Comparison of ENCODE assay signal across 28 cellular contexts in the genomic region with DNA sequence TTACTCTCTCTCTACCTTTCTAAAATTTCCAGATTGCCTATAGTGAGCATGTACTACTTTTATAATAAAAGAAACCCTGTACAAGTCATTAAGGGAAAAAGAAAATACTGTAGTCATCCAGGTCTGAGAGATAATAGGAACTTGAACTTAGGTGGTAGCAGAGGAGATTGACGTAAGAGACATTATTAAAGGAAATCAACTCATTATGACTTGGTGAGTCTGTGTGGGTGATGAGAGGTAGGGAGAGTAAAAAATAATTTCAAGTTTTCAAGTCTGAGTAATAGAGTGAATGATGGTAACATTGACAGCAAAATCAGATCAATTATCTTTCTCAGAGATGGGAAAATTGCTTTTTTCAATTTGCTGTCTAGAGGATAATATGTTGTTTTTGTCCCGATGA. TPM values are rescaled to one million over a fixed set of nuclear protein-coding genes. Genes with fewer than 3 reads are reported as not detected.
"Had no signal": no experiment of that assay in that cellular context is flagged by ENCODE, and none has a peak within 500 bp of the region (broad histone marks: within the 10 kb centered on the region; RNA-seq: fewer than 3 reads in every experiment).

No MANE protein-coding gene starts in this region.

- H3K36me3 Mint-ChIP-seq: activated naive CD8-positive, alpha-beta T cell; immature natural killer cell; naive thymus-derived CD8-positive, alpha-beta T cell had no signal

- H3K27ac Mint-ChIP-seq: activated CD4-positive, alpha-beta memory T cell treated with anti-CD3 and anti-CD28 coated beads, Interleukin-2, amount 10 ng/mL, durations not matched to agents 7 days and 5 days; activated CD4-positive, alpha-beta T cell treated with anti-CD3 and anti-CD28 coated beads, Interleukin-2, amount 10 ng/mL, durations not matched to agents 24 days and 14 days; activated naive CD8-positive, alpha-beta T cell; immature natural killer cell; naive thymus-derived CD8-positive, alpha-beta T cell; neural progenitor cell had no signal

- H3K4me3 Mint-ChIP-seq: activated CD4-positive, alpha-beta memory T cell treated with anti-CD3 and anti-CD28 coated beads, Interleukin-2, amount 10 ng/mL, durations not matched to agents 7 days and 5 days; activated CD4-positive, alpha-beta T cell treated with anti-CD3 and anti-CD28 coated beads, Interleukin-2, amount 10 ng/mL, durations not matched to agents 24 days and 14 days; activated naive CD8-positive, alpha-beta T cell; activated T-cell treated with anti-CD3 and anti-CD28 coated beads, Interleukin-2, amount 50 U/mL, for 4 hours; immature natural killer cell; naive thymus-derived CD8-positive, alpha-beta T cell; neural progenitor cell had no signal

- H3K9me3 Mint-ChIP-seq: activated CD4-positive, alpha-beta memory T cell treated with anti-CD3 and anti-CD28 coated beads, Interleukin-2, amount 10 ng/mL, durations not matched to agents 7 days and 5 days; activated CD4-positive, alpha-beta T cell treated with anti-CD3 and anti-CD28 coated beads, Interleukin-2, amount 10 ng/mL, durations not matched to agents 24 days and 14 days; activated T-cell treated with anti-CD3 and anti-CD28 coated beads, Interleukin-2, amount 50 U/mL, for 4 hours; immature natural killer cell; naive thymus-derived CD8-positive, alpha-beta T cell; neural progenitor cell had no signal

- ATAC-seq: body of pancreas; foreskin keratinocyte; heart left ventricle; lower lobe of right lung; naive thymus-derived CD8-positive, alpha-beta T cell; right cardiac atrium had no signal

- H3K4me3 ChIP-seq: body of pancreas, cardiac muscle cell, heart left ventricle, lower lobe of right lung, neural progenitor cell, testis, transverse colon had no signal

- DNase-seq: activated CD4-positive, alpha-beta memory T cell treated with anti-CD3 and anti-CD28 coated beads, Interleukin-2, amount 10 ng/mL, durations not matched to agents 7 days and 5 days; activated CD4-positive, alpha-beta T cell treated with anti-CD3 and anti-CD28 coated beads, Interleukin-2, amount 10 ng/mL, durations not matched to agents 24 days and 14 days; activated CD8-positive, alpha-beta memory T cell treated with anti-CD3 and anti-CD28 coated beads, Interleukin-2, amount 50 U/mL, for 48 hours; activated effector memory CD4-positive, alpha-beta T cell treated with Interleukin-2 at 50 U/mL for 16 hours; activated naive CD4-positive, alpha-beta T cell treated with Interleukin-2 at 50 U/mL for 16 hours; activated T-cell treated with anti-CD3 and anti-CD28 coated beads, Interleukin-2, amount 50 U/mL, for 4 hours; anterior cingulate cortex; body of pancreas; cerebellar nuclear complex; foreskin keratinocyte; heart left ventricle; hypothalamus; immature natural killer cell; lower lobe of right lung; mesenchymal stem cell; naive thymus-derived CD8-positive, alpha-beta T cell; occipital lobe; right cardiac atrium; stimulated activated naive CD4-positive, alpha-beta T cell treated with Interleukin-2 at 50 U/mL for 16 hours; testis; transverse colon had no signal

- H3K9ac ChIP-seq: neural progenitor cell had no signal

- H3K4me1 ChIP-seq: body of pancreas, foreskin keratinocyte, heart left ventricle, lower lobe of right lung, neural progenitor cell, testis, transverse colon had no signal

- H3K36me3 ChIP-seq: cardiac muscle cell, neural progenitor cell, transverse colon had no signal

- H3K27me3 ChIP-seq: body of pancreas, cardiac muscle cell, foreskin keratinocyte, heart left ventricle, neural progenitor cell, testis, transverse colon had no signal

- FAIRE-seq: endothelial cell of umbilical vein, TTC549 had no signal

- H3K9me3 ChIP-seq: body of pancreas, heart left ventricle, lower lobe of right lung, testis, transverse colon had no signal

- H3K4me2 ChIP-seq: neural progenitor cell had no signal

- H3K27ac ChIP-seq: body of pancreas, cardiac muscle cell, foreskin keratinocyte, lower lobe of right lung, neural progenitor cell, testis, VCaP had no signal

- H2AFZ ChIP-seq: neural progenitor cell had no signal

- H3K4me1 Mint-ChIP-seq: activated CD4-positive, alpha-beta memory T cell treated with anti-CD3 and anti-CD28 coated beads, Interleukin-2, amount 10 ng/mL, durations not matched to agents 7 days and 5 days; activated CD4-positive, alpha-beta T cell treated with anti-CD3 and anti-CD28 coated beads, Interleukin-2, amount 10 ng/mL, durations not matched to agents 24 days and 14 days; immature natural killer cell; naive thymus-derived CD8-positive, alpha-beta T cell; neural progenitor cell had no signal

RNA-seq across cellular contexts. Expression of gene ZCCHC12, which starts 44.0 kb away (rescaled TPM):
- total RNA-seq: activated CD4-positive, alpha-beta memory T cell treated with anti-CD3 and anti-CD28 coated beads, Interleukin-2, amount 10 ng/mL, durations not matched to agents 7 days and 5 days; activated CD4-positive, alpha-beta T cell treated with anti-CD3 and anti-CD28 coated beads, Interleukin-2, amount 10 ng/mL, durations not matched to agents 24 days and 14 days; foreskin keratinocyte; lower lobe of right lung; T-helper 1 cell treated with Interleukin-12 subunit alpha and Interleukin-12 subunit beta and Interleukin-4 antibody, amounts not matched to agents 30 ng/mL and 1 ng/mL, for 36 hours had no signal
- polyA plus RNA-seq: foreskin keratinocyte, immature natural killer cell had no signal

RNA-seq across cellular contexts. Expression of gene IL13RA1, which starts 52.2 kb away (rescaled TPM):
- total RNA-seq: activated CD4-positive, alpha-beta memory T cell treated with anti-CD3 and anti-CD28 coated beads, Interleukin-2, amount 10 ng/mL, durations not matched to agents 7 days and 5 days had no signal
